ENCODE assay signal across 20 cellular contexts in the genomic region with DNA sequence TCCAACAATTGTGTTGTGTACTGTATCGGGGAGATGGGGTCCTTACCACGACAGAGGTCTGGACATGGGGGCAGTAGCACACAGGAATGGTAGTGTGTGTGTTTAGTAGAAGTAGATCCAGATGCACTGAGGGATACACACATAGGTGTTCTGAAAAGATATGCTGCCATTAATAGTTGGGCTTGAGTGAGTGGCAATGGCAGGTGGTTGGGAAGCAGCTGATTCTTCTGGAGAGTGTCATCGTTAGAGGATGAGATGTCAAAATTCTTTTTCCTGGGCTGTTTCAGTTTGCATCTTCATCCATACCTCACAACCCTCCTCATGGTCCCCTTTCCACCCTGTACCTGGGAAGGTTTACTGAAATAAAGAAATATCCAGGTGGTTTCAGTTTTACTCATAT.
"Had no signal": no experiment of that assay in that cellular context is flagged by ENCODE, and none has a peak within 500 bp of the region (broad histone marks: within the 10 kb centered on the region; RNA-seq: fewer than 3 reads in every experiment).

No MANE protein-coding gene starts in this region.

- H3K36me3 ChIP-seq: uterus had no signal

- H3K27ac Mint-ChIP-seq: nephron had no signal

- H3K4me3 ChIP-seq: dorsolateral prefrontal cortex, hepatocyte, prostate gland, right lobe of liver, skin epidermis, suprapubic skin, thyroid gland, upper lobe of left lung, uterus had no signal

- H3K9me3 ChIP-seq: prostate gland, right lobe of liver, suprapubic skin, thyroid gland, upper lobe of left lung, uterus had no signal

- H3K27me3 ChIP-seq: dorsolateral prefrontal cortex, hepatocyte, right lobe of liver, suprapubic skin, thyroid gland, upper lobe of left lung, uterus had no signal

- DNase-seq: cortex of kidney; dorsolateral prefrontal cortex; effector CD8-positive, alpha-beta T cell; foreskin melanocyte; head of caudate nucleus; left colon; retina; right lobe of liver; stimulated activated CD4-positive, alpha-beta T cell treated with anti-CD3 and anti-CD28 coated beads, Interleukin-2, amount 100 ng/mL, for 24 hours; stimulated activated CD4-positive, alpha-beta T cell treated with anti-CD3 and anti-CD28 coated beads, Interleukin-4, amount 100 ng/mL, for 4 hours; stimulated activated naive CD4-positive, alpha-beta T cell; thyroid gland; upper lobe of left lung; uterus had no signal

- H3K27ac ChIP-seq: hepatocyte, parathyroid adenoma, prostate gland, right lobe of liver, skin epidermis, suprapubic skin, thyroid gland, upper lobe of left lung, uterus had no signal

- H3K9me3 Mint-ChIP-seq: nephron had no signal

- ATAC-seq: left colon, right lobe of liver had no signal

- H3K4me3 Mint-ChIP-seq: nephron had no signal

- H3K4me1 ChIP-seq: parathyroid adenoma, prostate gland, suprapubic skin, thyroid gland, uterus had no signal
